14 cellular contexts compared by ENCODE assay signal in the genomic region with DNA sequence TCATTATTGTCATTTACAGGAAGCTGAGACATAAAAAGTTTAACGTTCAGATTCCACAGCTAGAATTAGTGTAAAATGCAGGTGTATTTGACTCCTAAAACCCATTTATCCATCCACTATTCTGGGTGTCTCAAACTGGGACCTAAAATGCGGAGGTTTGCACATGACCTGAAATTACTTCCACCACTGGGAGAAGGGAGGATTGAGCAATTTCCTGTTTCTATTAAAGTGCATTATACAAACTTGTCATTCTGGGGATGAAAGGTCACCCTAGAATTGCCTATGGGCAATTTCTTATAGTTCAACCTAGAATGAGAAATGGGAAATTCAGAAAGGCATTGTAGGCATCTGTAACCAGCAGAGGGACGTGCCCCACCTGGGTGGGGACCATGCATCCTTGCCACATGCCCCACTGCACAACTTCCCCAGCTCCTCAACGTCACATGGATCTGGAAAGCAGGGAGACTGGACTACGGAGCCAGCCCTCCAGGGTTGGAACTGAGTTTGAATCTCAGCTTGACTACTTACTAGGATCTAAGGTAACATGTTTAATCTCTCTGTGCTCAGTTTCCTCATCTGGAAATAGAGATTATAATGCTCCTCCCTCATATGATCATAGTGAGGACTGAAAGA. TPM values are rescaled to one million over a fixed set of nuclear protein-coding genes. Genes with fewer than 3 reads are reported as not detected.
A peak's percentile ranks its signal among the peaks of the same experiment; 100 is the strongest.
DNase-seq lines count a peak whose midpoint lies in the region; ATAC-seq lines count a peak whose summit lies in the region.
"Had no signal": no experiment of that assay in that cellular context is flagged by ENCODE, and none has a peak within 500 bp of the region (broad histone marks: within the 10 kb centered on the region; RNA-seq: fewer than 3 reads in every experiment).

No MANE protein-coding gene starts in this region.

- peaks cover 54% of the 10 kb centered on the region for H3K36me3 Mint-ChIP-seq in activated T-cell treated with anti-CD3 and anti-CD28 coated beads, Interleukin-2, amount 50 U/mL, for 24 hours (ENCODE audit: low read depth)
- H3K36me3 Mint-ChIP-seq in activated naive CD8-positive, alpha-beta T cell treated with anti-CD3 and anti-CD28 coated beads for 36 hours, result peaks cover 68% of the 10 kb centered on the region

- H3K9me3 Mint-ChIP-seq in activated T-cell treated with anti-CD3 and anti-CD28 coated beads, Interleukin-2, amount 50 U/mL, for 24 hours, result peaks cover 4% of the 10 kb centered on the region
- H3K9me3 Mint-ChIP-seq in activated naive CD8-positive, alpha-beta T cell treated with anti-CD3 and anti-CD28 coated beads for 36 hours, result peaks cover 15% of the 10 kb centered on the region
- H3K9me3 Mint-ChIP-seq: dendritic cell treated with granulocyte-macrophage colony-stimulating factor and Interleukin-4, amounts not matched to agents 40 ng/mL and 50 ng/mL, for 4 days had no signal

- H3K27me3 Mint-ChIP-seq in activated T-cell treated with anti-CD3 and anti-CD28 coated beads, Interleukin-2, amount 50 U/mL, for 24 hours, result no peaks in the 10 kb centered on the region
- peaks cover 28% of the 10 kb centered on the region for H3K27me3 Mint-ChIP-seq in activated naive CD8-positive, alpha-beta T cell treated with anti-CD3 and anti-CD28 coated beads for 36 hours

- H3K4me3 Mint-ChIP-seq in activated T-cell treated with anti-CD3 and anti-CD28 coated beads, Interleukin-2, amount 50 U/mL, for 24 hours, result peak overlapping the region; percentile 95
- H3K4me3 Mint-ChIP-seq in activated naive CD8-positive, alpha-beta T cell treated with anti-CD3 and anti-CD28 coated beads for 36 hours, result peak overlapping the region; percentile 96

- peak overlapping the region; percentile 98 for H3K27ac Mint-ChIP-seq in activated T-cell treated with anti-CD3 and anti-CD28 coated beads, Interleukin-2, amount 50 U/mL, for 24 hours
- H3K27ac Mint-ChIP-seq in activated naive CD8-positive, alpha-beta T cell treated with anti-CD3 and anti-CD28 coated beads for 36 hours, result peak overlapping the region; percentile 97

- in situ Hi-C loops in G401 (cut with HindIII; ENCODE audit: low sequenced_read_pairs), result no loop called here

- peaks cover 64% of the 10 kb centered on the region for H3K4me1 Mint-ChIP-seq in activated T-cell treated with anti-CD3 and anti-CD28 coated beads, Interleukin-2, amount 50 U/mL, for 24 hours (ENCODE audit: low read depth)
- peaks cover 59% of the 10 kb centered on the region for H3K4me1 Mint-ChIP-seq in activated naive CD8-positive, alpha-beta T cell treated with anti-CD3 and anti-CD28 coated beads for 36 hours

- no peak for DNase-seq in activated T-cell treated with anti-CD3 and anti-CD28 coated beads, Interleukin-2, amount 50 U/mL, for 24 hours
- no peak for DNase-seq in activated T-cell treated with anti-CD3 and anti-CD28 coated beads, Interleukin-2, amount 50 U/mL, for 1 hour
- DNase-seq in NOMO-1 treated with DMSO at 0.1 percent for 48 hours (lab: John Stamatoyannopoulos, UW; ENCODE audit: unreplicated experiment) (peak; percentile 64), G401 (ENCODE audit: low spot score) (no peak), H4 (ENCODE audit: low spot score) (no peak)
- DNase-seq in activated naive CD8-positive, alpha-beta T cell treated with anti-CD3 and anti-CD28 coated beads for 36 hours, result no peak
- peak; percentile 57 for DNase-seq in stimulated activated naive CD8-positive, alpha-beta T cell treated with anti-CD3 and anti-CD28 coated beads, Interleukin-15, Interleukin-2, amounts not matched to agents 100 U/mL and 50 U/mL, for 24 hours
- no peak for DNase-seq in activated effector memory CD4-positive, alpha-beta T cell treated with anti-CD3 and anti-CD28 coated beads, Interleukin-2, amount 50 U/mL, for 16 hours
- DNase-seq: foreskin keratinocyte; MM.1S; NK-92 treated with Interleukin-12 subunit alpha and Interleukin-12 subunit beta, amount 100 ng/mL, for 24 hours; nucleus accumbens; stomach had no signal

- peak; percentile 36 for ATAC-seq in stimulated activated naive CD8-positive, alpha-beta T cell treated with anti-CD3 and anti-CD28 coated beads, Interleukin-15, Interleukin-2, amounts not matched to agents 100 U/mL and 50 U/mL, for 24 hours
- ATAC-seq: foreskin keratinocyte had no signal

RNA-seq across cellular contexts. Expression of gene MRPL39, which starts 47.0 kb away (rescaled TPM):
- total RNA-seq in activated naive CD8-positive, alpha-beta T cell treated with anti-CD3 and anti-CD28 coated beads for 36 hours, result 10 to 100 TPM; 86.1 to 86.2 TPM
- total RNA-seq in G401 (2014; rRNA removed; shearing (Covaris generic)), result 45.4 and 70.9 TPM in 2 replicates
- total RNA-seq in H4 (2014; rRNA removed; shearing (Covaris generic)), result 73.9 and 79.0 TPM in 2 replicates

Comparison
In these comparisons a context has a peak if more than half of its experiments do, and no peak if none do; other contexts are left out.
1. DNase-seq: peak in NOMO-1 treated with DMSO at 0.1 percent for 48 hours (single experiment) and stimulated activated naive CD8-positive, alpha-beta T cell treated with anti-CD3 and anti-CD28 coated beads, Interleukin-15, Interleukin-2, amounts not matched to agents 100 U/mL and 50 U/mL, for 24 hours (single experiment); none in activated T-cell treated with anti-CD3 and anti-CD28 coated beads, Interleukin-2, amount 50 U/mL, for 24 hours (single experiment), activated T-cell treated with anti-CD3 and anti-CD28 coated beads, Interleukin-2, amount 50 U/mL, for 1 hour (single experiment), activated naive CD8-positive, alpha-beta T cell treated with anti-CD3 and anti-CD28 coated beads for 36 hours (single experiment), activated effector memory CD4-positive, alpha-beta T cell treated with anti-CD3 and anti-CD28 coated beads, Interleukin-2, amount 50 U/mL, for 16 hours (single experiment), G401 (single experiment) and H4 (single experiment).